8 cellular contexts compared by ENCODE assay signal in the genomic region with DNA sequence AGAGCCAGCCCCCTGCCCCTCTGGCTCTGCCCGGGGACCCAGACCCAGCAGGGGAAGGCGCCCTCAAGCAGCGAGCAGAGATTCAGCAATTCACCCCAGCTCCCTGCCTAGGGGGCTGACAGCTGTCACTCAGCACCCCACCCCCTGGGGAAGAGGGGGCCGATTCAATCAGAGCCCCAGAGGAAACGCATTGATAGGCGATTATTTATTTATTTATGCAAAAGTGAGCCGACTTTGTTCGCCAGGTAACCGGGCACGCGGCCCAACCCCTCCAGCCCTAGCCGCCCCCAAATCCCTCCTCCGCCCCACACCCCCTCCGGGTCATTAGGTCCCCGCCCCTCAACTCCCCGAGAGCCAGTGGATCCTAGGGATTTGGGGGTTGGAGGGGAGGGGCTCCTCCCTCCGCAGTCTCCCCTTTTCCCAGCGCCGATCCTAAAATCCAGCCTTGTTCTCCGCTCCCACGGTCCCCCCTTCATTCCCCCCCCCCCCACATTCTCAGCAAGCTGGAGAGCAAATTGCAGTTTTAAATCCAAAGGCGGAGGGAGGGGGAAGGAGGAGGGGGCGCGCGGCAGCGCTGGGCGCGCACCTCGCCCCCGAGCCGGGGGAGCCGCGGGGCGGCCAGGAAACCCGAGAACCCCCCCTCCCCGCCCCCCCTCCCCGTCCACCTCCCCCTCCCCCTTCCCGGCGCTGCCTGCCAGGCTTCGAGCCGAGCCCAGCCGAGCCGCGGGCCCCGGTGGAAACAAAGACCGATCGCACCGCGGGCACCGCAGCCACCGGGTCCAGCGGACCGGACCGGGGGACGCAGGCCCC. TPM values are rescaled to one million over a fixed set of nuclear protein-coding genes. Genes with fewer than 3 reads are reported as not detected.
DNase-seq lines count a peak whose midpoint lies in the region; ATAC-seq and TF ChIP-seq lines count a peak whose summit lies in the region.

No MANE protein-coding gene starts in this region.

- H3K36me3 ChIP-seq in DOHH2 (ENCODE audit: control insufficient read depth, low read length), result no peaks in the 10 kb centered on the region
- no peaks in the 10 kb centered on the region for H3K36me3 ChIP-seq in Loucy (ENCODE audit: insufficient read depth, low read length)
- H3K36me3 ChIP-seq in ovary, result no peaks in the 10 kb centered on the region

- no peak for TF ChIP-seq POLR2A in ovary (IDR thresholded peaks at IDR 0.05)

- H3K79me2 ChIP-seq in DOHH2 (ENCODE audit: control insufficient read depth, low read length), result peaks cover 26% of the 10 kb centered on the region
- peaks cover 60% of the 10 kb centered on the region for H3K79me2 ChIP-seq in Loucy (ENCODE audit: insufficient read depth, low read length)

- H3K9me2 ChIP-seq in DOHH2 (replicated peaks; ENCODE audit: control insufficient read depth, low read length) (no peaks in the 10 kb centered on the region), Loucy (replicated peaks; ENCODE audit: low read depth, low read length) (no peaks in the 10 kb centered on the region)

- H3K27ac ChIP-seq in DOHH2 (ENCODE audit: low read depth, low read length) (no peak overlapping the region), ovary (peak overlapping the region; percentile 86 to 92)

- H3K9ac ChIP-seq in Loucy (ENCODE audit: low read depth, low read length, poor library complexity, severe bottlenecking), result peak overlapping the region; percentile 89

- ATAC-seq in GM21526 (IDR thresholded peaks at IDR 0.05; ENCODE audit: low FRiP score, unreplicated experiment), result no peak
- ATAC-seq in GM21423 (IDR thresholded peaks at IDR 0.05; ENCODE audit: unreplicated experiment), result no peak

- 1% methylated on average over 27 to 54 of the region's 55 CpGs for WGBS in ovary, 3 donors

- peaks cover 73% of the 10 kb centered on the region for H3K4me1 ChIP-seq in DOHH2 (ENCODE audit: control insufficient read depth, low read length)
- peaks cover 70% of the 10 kb centered on the region for H3K4me1 ChIP-seq in Loucy (ENCODE audit: insufficient read depth, low read length, poor library complexity, severe bottlenecking)
- H3K4me1 ChIP-seq in ovary (ENCODE audit: insufficient read depth), result peaks cover 23% of the 10 kb centered on the region

- H3F3A ChIP-seq in DOHH2 (ENCODE audit: control insufficient read depth, insufficient read depth) (peaks cover 18% of the 10 kb centered on the region), Loucy (ENCODE audit: low read depth) (peaks cover 17% of the 10 kb centered on the region; the same call in 1 of the 2 replicates)

- DNase-seq in activated naive CD4-positive, alpha-beta T cell treated with anti-CD3 and anti-CD28 coated beads, Interleukin-2, amount 50 U/mL, for 16 hours, result peak; percentile 32
- DNase-seq in head of caudate nucleus (peak in 33 of 42 donors; percentile 29 to 80 (median 52)), ovary (peak; percentile 75 to 83 (median 78)), amniotic stem cell (lab: John Stamatoyannopoulos, UW) (no peak)

- H3K27me3 ChIP-seq in DOHH2 (ENCODE audit: control insufficient read depth, low read length) (no peaks in the 10 kb centered on the region), Loucy (ENCODE audit: insufficient read depth, low read length, poor library complexity, severe bottlenecking) (no peaks in the 10 kb centered on the region), ovary (no peaks in the 10 kb centered on the region)

- TF ChIP-seq EP300 in ovary (IDR thresholded peaks at IDR 0.05), result no peak

- H3K9me3 ChIP-seq in DOHH2 (ENCODE audit: control insufficient read depth, insufficient read depth, low read length), result no peaks in the 10 kb centered on the region
- H3K9me3 ChIP-seq in Loucy (ENCODE audit: insufficient read depth, low read depth, low read length), result no peaks in the 10 kb centered on the region
- no peaks in the 10 kb centered on the region for H3K9me3 ChIP-seq in ovary

- peak overlapping the region; percentile 81 for H3K4me3 ChIP-seq in DOHH2 (ENCODE audit: low read length)
- peak overlapping the region; percentile 79 for H3K4me3 ChIP-seq in Loucy (ENCODE audit: low read length, poor library complexity, severe bottlenecking)
- peak overlapping the region; percentile 75 for H3K4me3 ChIP-seq in ovary

- intact Hi-C loops in head of caudate nucleus (cut with DNase I) (loop anchor here (5.0 to 10.0 kb wide), 2 partner anchors 110 to 278 kb away; a partner anchor contains a TSS), ovary (cut with DNase I) (loop anchor here (2.0 to 10.0 kb wide), 7 partner anchors 35 to 185 kb away; a partner anchor contains a TSS)

- H2AFZ ChIP-seq in Loucy (ENCODE audit: low read length), result no peak overlapping the region

- H4K20me1 ChIP-seq in DOHH2 (ENCODE audit: control insufficient read depth, insufficient read depth, low read depth, low read length) (peaks cover 5% of the 10 kb centered on the region), Loucy (ENCODE audit: insufficient read depth, low read length, poor library complexity, severe bottlenecking) (peaks cover 50% of the 10 kb centered on the region)

- H3K4me2 ChIP-seq in DOHH2 (ENCODE audit: low read length) (peak overlapping the region; percentile 79), Loucy (ENCODE audit: low read depth, low read length, poor library complexity, severe bottlenecking) (peak overlapping the region; percentile 98)

- TF ChIP-seq CTCF in DOHH2 (IDR thresholded peaks at IDR 0.05; ENCODE audit: low read depth, low read length, poor library complexity, severe bottlenecking) (peak; percentile 11), Loucy (conservative IDR thresholded peaks at IDR 0.05; ENCODE audit: low read length) (peak; percentile 39), ovary (IDR thresholded peaks at IDR 0.05) (no peak)

RNA-seq across cellular contexts. Expression of a gene that starts 1.2 kb away (rescaled TPM):
- total RNA-seq in ovary, result 100 to 1,000 TPM in 3 of 7 donors, 10 to 100 TPM in 4; 11.3 to 159 (median 91.2) TPM
- polyA plus RNA-seq in ovary, result 10 to 100 TPM; 11.2 to 33.2 TPM

RNA-seq across cellular contexts. Expression of a gene that starts 32.3 kb away (rescaled TPM):
- total RNA-seq in ovary, result 10 to 100 TPM in 1 of 7 donors, 1 to 10 TPM in 6; 1.1 to 14.1 (median 4.2) TPM
- 1 to 10 TPM; 4.2 to 6.8 TPM for polyA plus RNA-seq in ovary

Comparison
In these comparisons a context has a peak if more than half of its experiments do, and no peak if none do; other contexts are left out.
1. CTCF ChIP-seq: peak in DOHH2 (single experiment) and Loucy (single experiment); none in ovary (0 of 3).
2. Peak in every context shown above with its lines, with median percentiles within 50 percentile points of each other: H3K4me3 ChIP-seq.